Comparison of ENCODE assay signal across 20 cellular contexts in genomic region chr5:43268188-43268820, GRCh38.
DNase-seq lines count a peak whose midpoint lies in the region; ATAC-seq and TF ChIP-seq lines count a peak whose summit lies in the region.
"Had no signal": no experiment of that assay in that cellular context is flagged by ENCODE, and none has a peak within 500 bp of the region (broad histone marks: within the 10 kb centered on the region; RNA-seq: fewer than 3 reads in every experiment).

No MANE protein-coding gene starts in this region.

- no peaks in the 10 kb centered on the region for H3K36me3 Mint-ChIP-seq in activated naive CD8-positive, alpha-beta T cell treated with anti-CD3 and anti-CD28 coated beads, Interleukin-2, amount 50 U/mL, for 24 hours (ENCODE audit: low read depth)
- H3K36me3 Mint-ChIP-seq: CD8-positive, alpha-beta T cell had no signal

- no peak for TF ChIP-seq CTCF in GM12864 (IDR thresholded peaks at IDR 0.05; ENCODE audit: low read depth, low read length, missing control alignments)

- no peak overlapping the region for H3K4me3 ChIP-seq in GM12864 (ENCODE audit: low read depth, low read length)
- H3K4me3 ChIP-seq: A549, dorsolateral prefrontal cortex, smooth muscle cell, upper lobe of left lung had no signal

- H3K27me3 Mint-ChIP-seq in activated naive CD8-positive, alpha-beta T cell treated with anti-CD3 and anti-CD28 coated beads, Interleukin-2, amount 50 U/mL, for 24 hours = peaks cover 35% of the 10 kb centered on the region

- no peaks in the 10 kb centered on the region for H3K4me1 Mint-ChIP-seq in activated naive CD8-positive, alpha-beta T cell treated with anti-CD3 and anti-CD28 coated beads, Interleukin-2, amount 50 U/mL, for 24 hours

- no peak overlapping the region for H3K4me3 Mint-ChIP-seq in activated naive CD8-positive, alpha-beta T cell treated with anti-CD3 and anti-CD28 coated beads, Interleukin-2, amount 50 U/mL, for 24 hours
- H3K4me3 Mint-ChIP-seq: CD8-positive, alpha-beta T cell had no signal

- peaks cover 11% of the 10 kb centered on the region for H3K9me3 Mint-ChIP-seq in activated naive CD8-positive, alpha-beta T cell treated with anti-CD3 and anti-CD28 coated beads, Interleukin-2, amount 50 U/mL, for 24 hours

- DNase-seq in GM12864 (ENCODE audit: low read depth) = peak; percentile 22
- no peak for DNase-seq in globus pallidus (ENCODE audit: low spot score)
- no peak for DNase-seq in DMS 273 treated with DMSO at 0.1 percent for 48 hours (lab: John Stamatoyannopoulos, UW)
- no peak for DNase-seq in activated naive CD8-positive, alpha-beta T cell treated with anti-CD3 and anti-CD28 coated beads, Interleukin-2, amount 50 U/mL, for 24 hours
- no peak for DNase-seq in iPS-NIHi11 (ENCODE audit: low spot score)
- DNase-seq: activated effector memory CD4-positive, alpha-beta T cell treated with anti-CD3 and anti-CD28 coated beads, Interleukin-2, amount 50 U/mL, for 16 hours; CD8-positive, alpha-beta T cell; dorsolateral prefrontal cortex; Kasumi-1; NCI-H187; NCI-H748 treated with DMSO at 0.1 percent for 48 hours; occipital lobe; Right ventricle myocardium superior; T1000; upper lobe of left lung had no signal

- no peak overlapping the region for H3K27ac Mint-ChIP-seq in activated naive CD8-positive, alpha-beta T cell treated with anti-CD3 and anti-CD28 coated beads, Interleukin-2, amount 50 U/mL, for 24 hours
- H3K27ac Mint-ChIP-seq: CD8-positive, alpha-beta T cell had no signal

- ATAC-seq in GM19025 (IDR thresholded peaks at IDR 0.05; ENCODE audit: low read depth, unreplicated experiment) (peak; percentile 88), HG02623 (IDR thresholded peaks at IDR 0.05; ENCODE audit: unreplicated experiment) (peak; percentile 70), HG03280 (IDR thresholded peaks at IDR 0.05; ENCODE audit: unreplicated experiment) (peak; percentile 55)
- no peak for ATAC-seq in activated naive CD8-positive, alpha-beta T cell treated with anti-CD3 and anti-CD28 coated beads, Interleukin-2, amount 50 U/mL, for 24 hours
- ATAC-seq: A549; CD8-positive, alpha-beta T cell had no signal
